12 cellular contexts compared by ENCODE assay signal in genomic region chr1:16986596-16987361, GRCh38. TPM values are rescaled to one million over a fixed set of nuclear protein-coding genes. Genes with fewer than 3 reads are reported as not detected.
DNase-seq lines count a peak whose midpoint lies in the region; ATAC-seq and TF ChIP-seq lines count a peak whose summit lies in the region.
"Had no signal": no experiment of that assay in that cellular context is flagged by ENCODE, and none has a peak within 500 bp of the region (broad histone marks: within the 10 kb centered on the region; RNA-seq: fewer than 3 reads in every experiment).

No MANE protein-coding gene starts in this region.

- TF ChIP-seq CTCF in Loucy (conservative IDR thresholded peaks at IDR 0.05; ENCODE audit: low read length) (peak; percentile 69), neural progenitor cell (IDR thresholded peaks at IDR 0.05) (peak; percentile 82), heart left ventricle (IDR thresholded peaks at IDR 0.05) (peak in 2 of 12 donors; percentile 24 to 28)

- H3K36me3 Mint-ChIP-seq in neural progenitor cell = peaks cover 5% of the 10 kb centered on the region
- peaks cover 25% of the 10 kb centered on the region for H3K36me3 Mint-ChIP-seq in stimulated activated effector memory CD8-positive, alpha-beta T cell treated with anti-CD3 and anti-CD28 coated beads, Interleukin-12 subunit alpha, Interleukin-12 subunit beta, amount 100 ng/mL, for 72 hours

- H3K4me1 ChIP-seq in Loucy (ENCODE audit: insufficient read depth, low read length, poor library complexity, severe bottlenecking) (no peaks in the 10 kb centered on the region), neural progenitor cell (peaks cover 10% of the 10 kb centered on the region), heart left ventricle (peaks cover 0 to 5% (median 0%) of the 10 kb centered on the region in 12 donors), GM23248 (ENCODE audit: insufficient read depth) (peaks cover 17% of the 10 kb centered on the region)

- peaks cover 3% of the 10 kb centered on the region for H3K27me3 Mint-ChIP-seq in neural progenitor cell (ENCODE audit: insufficient read depth, low read depth)

- intact Hi-C loops in heart left ventricle (cut with DNase I) = no loop called here

- peaks cover 17% of the 10 kb centered on the region for H3K4me1 Mint-ChIP-seq in neural progenitor cell
- peaks cover 7% of the 10 kb centered on the region for H3K4me1 Mint-ChIP-seq in stimulated activated effector memory CD8-positive, alpha-beta T cell treated with anti-CD3 and anti-CD28 coated beads, Interleukin-12 subunit alpha, Interleukin-12 subunit beta, amount 100 ng/mL, for 72 hours

- H3K4me3 Mint-ChIP-seq in neural progenitor cell = no peak overlapping the region
- no peak overlapping the region for H3K4me3 Mint-ChIP-seq in stimulated activated effector memory CD8-positive, alpha-beta T cell treated with anti-CD3 and anti-CD28 coated beads, Interleukin-12 subunit alpha, Interleukin-12 subunit beta, amount 100 ng/mL, for 72 hours
- H3K4me3 Mint-ChIP-seq: stimulated activated naive CD8-positive, alpha-beta T cell treated with anti-CD3 and anti-CD28 coated beads, Interleukin-15, Interleukin-2, amounts not matched to agents 100 ng/mL and 50 ng/mL, for 24 hours had no signal

- H3F3A ChIP-seq in Loucy (ENCODE audit: low read depth) = no peaks in the 10 kb centered on the region
- peaks cover 8% of the 10 kb centered on the region for H3F3A ChIP-seq in neural progenitor cell (ENCODE audit: low read depth)
- H3F3A ChIP-seq in GM23248 (ENCODE audit: insufficient read depth) = peaks cover 22% of the 10 kb centered on the region

- H3K9me2 ChIP-seq in Loucy (replicated peaks; ENCODE audit: low read depth, low read length) (no peaks in the 10 kb centered on the region), GM23248 (ENCODE audit: insufficient read depth) (no peaks in the 10 kb centered on the region)

- H3K4me3 ChIP-seq in Loucy (ENCODE audit: low read length, poor library complexity, severe bottlenecking) (no peak overlapping the region), neural progenitor cell (no peak overlapping the region), heart left ventricle (no peak overlapping the region), GM23248 (no peak overlapping the region)

- H3K27ac ChIP-seq in neural progenitor cell (no peak overlapping the region), heart left ventricle (no peak overlapping the region), GM23248 (no peak overlapping the region)

- H3K27me3 ChIP-seq in Loucy (ENCODE audit: insufficient read depth, low read length, poor library complexity, severe bottlenecking) (no peaks in the 10 kb centered on the region), neural progenitor cell (no peaks in the 10 kb centered on the region), heart left ventricle (no peaks in the 10 kb centered on the region), GM23248 (replicated peaks; ENCODE audit: insufficient read depth) (no peaks in the 10 kb centered on the region)

- H3K9ac ChIP-seq in Loucy (ENCODE audit: low read depth, low read length, poor library complexity, severe bottlenecking) (no peak overlapping the region), neural progenitor cell (no peak overlapping the region), GM23248 (no peak overlapping the region)

- H3K79me2 ChIP-seq in Loucy (ENCODE audit: insufficient read depth, low read length) (no peaks in the 10 kb centered on the region), neural progenitor cell (ENCODE audit: low read depth) (no peaks in the 10 kb centered on the region), GM23248 (ENCODE audit: insufficient read depth) (no peaks in the 10 kb centered on the region)

- H3K4me2 ChIP-seq in Loucy (ENCODE audit: low read depth, low read length, poor library complexity, severe bottlenecking) (no peak overlapping the region), neural progenitor cell (no peak overlapping the region), GM23248 (ENCODE audit: unreplicated experiment) (no peak overlapping the region)

- no peak overlapping the region for H2AFZ ChIP-seq in Loucy (ENCODE audit: low read length)
- no peak overlapping the region for H2AFZ ChIP-seq in neural progenitor cell (replicated peaks)
- H2AFZ ChIP-seq in GM23248 = no peak overlapping the region

- H3K36me3 ChIP-seq in Loucy (ENCODE audit: insufficient read depth, low read length) (peaks cover 4% of the 10 kb centered on the region; the same call in 1 of the 2 replicates), neural progenitor cell (no peaks in the 10 kb centered on the region), heart left ventricle (peaks cover 0 to 60% (median 43%) of the 10 kb centered on the region in 9 donors), GM23248 (ENCODE audit: low read depth) (no peaks in the 10 kb centered on the region; the same call in 1 of the 2 replicates)

- no peak for TF ChIP-seq POLR2A in heart left ventricle (IDR thresholded peaks at IDR 0.05)

- WGBS in heart left ventricle, 4 donors = 81 to 89% (median 85%) methylated on average over 29 to 38 of the region's 38 CpGs
- WGBS in GM23248 (ENCODE audit: low coverage in 1 of 2, low lambda C conversion rate in 2 of 2, missing lambda C conversion rate in 2 of 2), 2 experiments = 84 to 92% methylated on average over 28 to 38 of the region's 38 CpGs

- DNase-seq in ELF-1 (ENCODE audit: low read depth, low spot score) = peak; percentile 47
- DNase-seq in ecto neural progenitor cell (ENCODE audit: low spot score) = peak; percentile 80
- DNase-seq in neural progenitor cell (ENCODE audit: low spot score) = peak; percentile 79
- DNase-seq in NCI-H1694 treated with DMSO at 0.1 percent for 48 hours (lab: John Stamatoyannopoulos, UW) = no peak
- no peak for DNase-seq in stimulated activated effector memory CD8-positive, alpha-beta T cell treated with anti-CD3 and anti-CD28 coated beads, Interleukin-12 subunit alpha, Interleukin-12 subunit beta, amount 100 ng/mL, for 72 hours (ENCODE audit: low spot score in 2 of 2)
- no peak for DNase-seq in heart left ventricle
- DNase-seq in GM23248 = no peak
- DNase-seq: central memory CD4-positive, alpha-beta T cell; NCI-H2227 treated with DMSO at 0.1 percent for 48 hours; stimulated activated CD4-positive, alpha-beta T cell treated with anti-CD3 and anti-CD28 coated beads, Interleukin-15, amount 100 ng/mL, for 24 hours had no signal

- ATAC-seq in stimulated activated effector memory CD8-positive, alpha-beta T cell treated with anti-CD3 and anti-CD28 coated beads, Interleukin-12 subunit alpha, Interleukin-12 subunit beta, amount 100 ng/mL, for 72 hours = no peak
- ATAC-seq in heart left ventricle = no peak

- H4K20me1 ChIP-seq in Loucy (ENCODE audit: insufficient read depth, low read length, poor library complexity, severe bottlenecking) (no peaks in the 10 kb centered on the region), neural progenitor cell (ENCODE audit: low read depth) (no peaks in the 10 kb centered on the region), GM23248 (ENCODE audit: insufficient read depth) (no peaks in the 10 kb centered on the region)

- H3K27ac Mint-ChIP-seq in neural progenitor cell = peak overlapping the region; percentile 33
- no peak overlapping the region for H3K27ac Mint-ChIP-seq in stimulated activated effector memory CD8-positive, alpha-beta T cell treated with anti-CD3 and anti-CD28 coated beads, Interleukin-12 subunit alpha, Interleukin-12 subunit beta, amount 100 ng/mL, for 72 hours
- H3K27ac Mint-ChIP-seq: stimulated activated naive CD8-positive, alpha-beta T cell treated with anti-CD3 and anti-CD28 coated beads, Interleukin-15, Interleukin-2, amounts not matched to agents 100 ng/mL and 50 ng/mL, for 24 hours had no signal

- H3K9me3 ChIP-seq in Loucy (ENCODE audit: insufficient read depth, low read depth, low read length) = no peaks in the 10 kb centered on the region
- H3K9me3 ChIP-seq in neural progenitor cell (ENCODE audit: low read depth) = no peaks in the 10 kb centered on the region
- no peaks in the 10 kb centered on the region for H3K9me3 ChIP-seq in heart left ventricle
- H3K9me3 ChIP-seq in GM23248 (ENCODE audit: low read depth) = no peaks in the 10 kb centered on the region

- in situ Hi-C loops in GM23248 (cut with MboI) = no loop called here

- no peaks in the 10 kb centered on the region for H3K9me3 Mint-ChIP-seq in neural progenitor cell
- H3K9me3 Mint-ChIP-seq in stimulated activated effector memory CD8-positive, alpha-beta T cell treated with anti-CD3 and anti-CD28 coated beads, Interleukin-12 subunit alpha, Interleukin-12 subunit beta, amount 100 ng/mL, for 72 hours = no peaks in the 10 kb centered on the region
- H3K9me3 Mint-ChIP-seq: stimulated activated naive CD8-positive, alpha-beta T cell treated with anti-CD3 and anti-CD28 coated beads, Interleukin-15, Interleukin-2, amounts not matched to agents 100 ng/mL and 50 ng/mL, for 24 hours had no signal

RNA-seq across cellular contexts. Expression of gene MFAP2, which starts 6.4 kb away (rescaled TPM):
- total RNA-seq in neural progenitor cell (ENCODE audit: low replicate concordance) (68.8 and 160 TPM in 2 replicates), heart left ventricle (10 to 100 TPM in 2 of 9 donors, 1 to 10 TPM in 7; 1.2 to 13.0 (median 2.3) TPM)
- polyA plus RNA-seq in heart left ventricle (1 to 10 TPM; 1.4 to 8.7 TPM), GM23248 (2016; fragmentation: Nextera tagmentation; extraction: Ambion mirVana) (469 and 471 TPM in 2 replicates)
- 164 and 189 TPM in 2 replicates for total RNA-seq in GM23248 (2014; rRNA removed; shearing (Covaris generic))

RNA-seq across cellular contexts. Expression of gene ATP13A2, which starts 24.9 kb away (rescaled TPM):
- total RNA-seq in neural progenitor cell (ENCODE audit: low replicate concordance) (18.8 and 46.6 TPM in 2 replicates), heart left ventricle (10 to 100 TPM in 8 of 9 donors, 1 to 10 TPM in 1; 7.3 to 37.2 (median 15.6) TPM)
- polyA plus RNA-seq in heart left ventricle (10 to 100 TPM in 1 of 2 donors, 1 to 10 TPM in 1; 7.6 to 27.5 TPM), GM23248 (2016; fragmentation: Nextera tagmentation; extraction: Ambion mirVana) (30.5 and 32.4 TPM in 2 replicates)
- 29.6 and 44.6 TPM in 2 replicates for total RNA-seq in GM23248 (2014; rRNA removed; shearing (Covaris generic))

Comparison
In these comparisons a context has a peak if more than half of its experiments do, and no peak if none do; other contexts are left out.
1. DNase-seq: peak in ELF-1 (single experiment), ecto neural progenitor cell (single experiment) and neural progenitor cell (single experiment); none in NCI-H1694 treated with DMSO at 0.1 percent for 48 hours (single experiment), stimulated activated effector memory CD8-positive, alpha-beta T cell treated with anti-CD3 and anti-CD28 coated beads, Interleukin-12 subunit alpha, Interleukin-12 subunit beta, amount 100 ng/mL, for 72 hours (0 of 2), heart left ventricle (0 of 5) and GM23248 (single experiment).